In the genomic region with DNA sequence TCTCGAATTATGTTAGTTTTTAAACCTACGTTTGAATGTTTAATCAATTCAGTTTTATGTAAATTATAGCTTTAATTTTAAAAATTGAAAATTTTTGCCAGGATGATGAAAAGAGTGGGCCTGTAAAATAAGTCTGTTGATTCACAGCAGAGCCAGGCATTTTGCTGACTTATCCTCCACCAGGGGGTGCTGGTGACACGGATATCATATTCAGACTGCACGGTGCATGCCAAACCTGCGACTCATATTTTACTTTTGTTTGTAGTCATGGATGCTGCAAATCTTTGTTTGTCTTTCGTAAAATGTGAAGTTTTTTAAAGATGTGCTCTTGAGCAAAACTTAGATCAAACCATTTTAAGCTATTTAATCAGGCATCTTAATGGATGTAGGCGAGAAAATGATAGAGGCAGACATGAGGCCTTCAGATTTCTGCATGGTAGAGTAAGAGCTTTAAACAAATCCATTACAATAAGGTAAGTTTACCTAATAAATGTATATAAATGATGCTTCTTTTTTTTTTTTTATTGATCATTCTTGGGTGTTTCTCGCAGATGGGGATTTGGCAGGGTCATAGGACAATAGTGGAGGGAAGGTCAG, we compare ENCODE assay signal across 8 cellular contexts. TPM values are rescaled to one million over a fixed set of nuclear protein-coding genes. Genes with fewer than 3 reads are reported as not detected.
DNase-seq lines count a peak whose midpoint lies in the region; ATAC-seq and TF ChIP-seq lines count a peak whose summit lies in the region.

No MANE protein-coding gene starts in this region.

- no peaks in the 10 kb centered on the region for H3K9me3 ChIP-seq in H9 (ENCODE audit: control insufficient read depth, low read depth, low read length)
- H3K9me3 ChIP-seq in naive thymus-derived CD4-positive, alpha-beta T cell (ENCODE audit: control insufficient read depth in 2 of 3, low read length in 3 of 3): no peaks in the 10 kb centered on the region
- H3K9me3 ChIP-seq in upper lobe of left lung: no peaks in the 10 kb centered on the region

- WGBS in H9 (ENCODE audit: extremely low coverage, insufficient read length, low lambda C conversion rate): no CpG with 5 or more reads among the region's 8 CpGs
- WGBS in upper lobe of left lung, 2 donors: 37 to 43% methylated on average over 8 of the region's 8 CpGs

- peaks cover 0 to 9% (median 4%) of the 10 kb centered on the region in 3 experiments; a peak in 5 of 7 replicates for H3K36me3 Mint-ChIP-seq in H9 (ENCODE audit: insufficient read depth in 1 of 3, low read depth in 3 of 3)
- no peaks in the 10 kb centered on the region for H3K36me3 Mint-ChIP-seq in naive thymus-derived CD4-positive, alpha-beta T cell

- no peak overlapping the region for H3K27ac ChIP-seq in H9 (ENCODE audit: insufficient read length, low read depth, low read length)
- no peak overlapping the region for H3K27ac ChIP-seq in naive thymus-derived CD4-positive, alpha-beta T cell (ENCODE audit: low read depth, low read length)
- H3K27ac ChIP-seq in upper lobe of left lung: no peak overlapping the region

- H3K56ac ChIP-seq in H9 (ENCODE audit: insufficient read length, low read depth, low read length): no peak overlapping the region

- no peaks in the 10 kb centered on the region for H3K79me2 ChIP-seq in H9 (ENCODE audit: insufficient read depth, low read length)

- CTCF ChIA-PET in naive thymus-derived CD4-positive, alpha-beta T cell (lab: Charles Lee): interaction anchor here (0.6 kb wide), 1 partner anchor 30 kb away, joined by 3 read pairs; no protein-coding TSS in a partner anchor

- no peaks in the 10 kb centered on the region for H3K36me3 ChIP-seq in naive thymus-derived CD4-positive, alpha-beta T cell (ENCODE audit: control insufficient read depth in 2 of 3, insufficient read depth in 3 of 3, low read length in 3 of 3)
- no peaks in the 10 kb centered on the region for H3K36me3 ChIP-seq in upper lobe of left lung

- no peaks in the 10 kb centered on the region for H3K79me1 ChIP-seq in H9 (ENCODE audit: insufficient read depth, low read depth, low read length, poor library complexity, severe bottlenecking)

- H3K9me3 Mint-ChIP-seq in H9: peaks cover 6 to 8% of the 10 kb centered on the region in 2 experiments
- peaks cover 0 to 6% (median 0%) of the 10 kb centered on the region in 11 donors for H3K9me3 Mint-ChIP-seq in naive thymus-derived CD4-positive, alpha-beta T cell

- H3K4ac ChIP-seq in H9 (ENCODE audit: low read depth, low read length): no peak overlapping the region

- TF ChIP-seq POLR2A in erythroblast (IDR thresholded peaks at IDR 0.05; ENCODE audit: low read length) (no peak), upper lobe of left lung (IDR thresholded peaks at IDR 0.05) (no peak)

- no peak overlapping the region for H3K4me3 ChIP-seq in naive thymus-derived CD4-positive, alpha-beta T cell (ENCODE audit: low read length)
- no peak overlapping the region for H3K4me3 ChIP-seq in upper lobe of left lung

- no peak overlapping the region for H4K8ac ChIP-seq in H9 (replicated peaks; ENCODE audit: insufficient read length, low read depth, low read length)

- no peaks in the 10 kb centered on the region for H4K20me1 ChIP-seq in H9 (ENCODE audit: control insufficient read depth, insufficient read depth, insufficient read length)

- peak; percentile 63 for ATAC-seq in naive thymus-derived CD4-positive, alpha-beta T cell
- ATAC-seq in upper lobe of left lung (ENCODE audit: low FRiP score in 2 of 2): peak in 1 of 2 donors; percentile 85

- TF ChIP-seq EP300 in upper lobe of left lung (IDR thresholded peaks at IDR 0.05): no peak

- POLR2A ChIA-PET in naive thymus-derived CD4-positive, alpha-beta T cell (lab: Charles Lee): no interaction called here

- TF ChIP-seq CTCF in H9 (conservative IDR thresholded peaks at IDR 0.05) (peak; percentile 85), upper lobe of left lung (IDR thresholded peaks at IDR 0.05) (peak in 5 of 6 experiments; percentile 44 to 60 (median 51))

- H4K91ac ChIP-seq in H9 (ENCODE audit: insufficient read length, low read depth, low read length): no peak overlapping the region

- no peak overlapping the region for H2BK12ac ChIP-seq in H9 (ENCODE audit: insufficient read length, low read depth, low read length)

- intact Hi-C loops in naive thymus-derived CD4-positive, alpha-beta T cell (cut with micrococcal nuclease): loop anchor here in 1 of 2 donors (5.0 kb wide), 1 partner anchor 330 kb away; no protein-coding TSS in a partner anchor

- no peak overlapping the region for H2AK5ac ChIP-seq in H9 (ENCODE audit: insufficient read length, low read length)

- no peak overlapping the region for H2BK15ac ChIP-seq in H9 (ENCODE audit: low read depth, low read length)

- H2AFZ ChIP-seq in H9 (ENCODE audit: low read length): no peak overlapping the region

- no peak overlapping the region for H2BK120ac ChIP-seq in H9 (ENCODE audit: low read depth, low read length, poor library complexity, severe bottlenecking)

- DNase-seq in A172 (ENCODE audit: low spot score) (peak; percentile 45), ELF-1 (ENCODE audit: low read depth, low spot score) (peak; percentile 32), H9 (peak; percentile 64), LHCN-M2 (ENCODE audit: low read depth) (peak; percentile 78), erythroblast (lab: John Stamatoyannopoulos, UW) (peak; percentile 67 to 83), upper lobe of left lung (peak in 1 of 2 donors; percentile 64)
- peak; percentile 1 for DNase-seq in activated CD4-positive, CD25-positive, alpha-beta regulatory T cell treated with anti-CD3 and anti-CD28 coated beads, Interleukin-2, amount 50 U/mL, for 16 hours (ENCODE audit: low read depth, low spot score)
- peak in 5 of 9 donors; percentile 2 to 47 (median 14) for DNase-seq in naive thymus-derived CD4-positive, alpha-beta T cell

- no peaks in the 10 kb centered on the region for H3K27me3 ChIP-seq in H9 (ENCODE audit: insufficient read depth, low read length)
- H3K27me3 ChIP-seq in naive thymus-derived CD4-positive, alpha-beta T cell (ENCODE audit: control insufficient read depth in 2 of 2, insufficient read depth in 2 of 2, low read length in 2 of 2): peaks cover 0 to 2% of the 10 kb centered on the region in 2 donors
- H3K27me3 ChIP-seq in upper lobe of left lung: no peaks in the 10 kb centered on the region

- no peak overlapping the region for H4K5ac ChIP-seq in H9 (ENCODE audit: insufficient read length, low read depth, low read length)

- H3K27ac Mint-ChIP-seq in H9: no peak overlapping the region
- H3K27ac Mint-ChIP-seq in naive thymus-derived CD4-positive, alpha-beta T cell: peak overlapping the region in 1 of 9 donors; percentile 68

- no peak overlapping the region for H3K9ac ChIP-seq in H9 (ENCODE audit: extremely low read depth, insufficient read length, low read length)

- H3K4me2 ChIP-seq in H9 (ENCODE audit: insufficient read depth, insufficient read length, low read length): no peak overlapping the region

- H3K27me3 Mint-ChIP-seq in H9 (ENCODE audit: low read depth): peaks cover 1% of the 10 kb centered on the region
- peaks cover 5 to 11% (median 6%) of the 10 kb centered on the region in 5 donors for H3K27me3 Mint-ChIP-seq in naive thymus-derived CD4-positive, alpha-beta T cell

- H3K18ac ChIP-seq in H9 (ENCODE audit: insufficient read length, low read depth, low read length): no peak overlapping the region

- H3T11ph ChIP-seq in H9 (ENCODE audit: low read length): no peak overlapping the region

- no peaks in the 10 kb centered on the region for H3K23me2 ChIP-seq in H9 (ENCODE audit: insufficient read length, low read depth, low read length, poor library complexity, severe bottlenecking)

- H3K4me3 Mint-ChIP-seq in H9: no peak overlapping the region
- H3K4me3 Mint-ChIP-seq in naive thymus-derived CD4-positive, alpha-beta T cell: no peak overlapping the region

- H2BK20ac ChIP-seq in H9 (ENCODE audit: low read depth, low read length, poor library complexity, severe bottlenecking): no peak overlapping the region

- H2BK5ac ChIP-seq in H9 (ENCODE audit: insufficient read length, low read length): no peak overlapping the region

- H3K14ac ChIP-seq in H9 (ENCODE audit: insufficient read depth, low read length): no peak overlapping the region

- H3K4me1 ChIP-seq in H9 (ENCODE audit: insufficient read depth, low read length) (no peaks in the 10 kb centered on the region), upper lobe of left lung (no peaks in the 10 kb centered on the region)
- no peaks in the 10 kb centered on the region for H3K4me1 ChIP-seq in naive thymus-derived CD4-positive, alpha-beta T cell (ENCODE audit: control insufficient read depth in 2 of 2, insufficient read depth in 2 of 2, low read length in 2 of 2)

- no peak overlapping the region for H3K23ac ChIP-seq in H9 (ENCODE audit: insufficient read length, low read depth, low read length)

- peaks cover 2% of the 10 kb centered on the region in 2 experiments; a peak in 2 of 4 replicates for H3K4me1 Mint-ChIP-seq in H9
- peaks cover 0 to 2% (median 0%) of the 10 kb centered on the region in 7 donors for H3K4me1 Mint-ChIP-seq in naive thymus-derived CD4-positive, alpha-beta T cell

RNA-seq across cellular contexts. Expression of gene OR8B3, which starts 3.6 kb away (rescaled TPM):
- total RNA-seq in A172 (2014; rRNA removed; shearing (Covaris generic)): not detected in 2 replicates
- total RNA-seq in H9 (2021): not detected in 2 replicates
- not detected in 2 replicates for total RNA-seq in LHCN-M2 (2014; rRNA removed)
- not detected for polyA plus RNA-seq in LHCN-M2 (2012)
- not detected for total RNA-seq in naive thymus-derived CD4-positive, alpha-beta T cell
- polyA plus RNA-seq in naive thymus-derived CD4-positive, alpha-beta T cell: not detected
- not detected for total RNA-seq in upper lobe of left lung

RNA-seq across cellular contexts. Expression of gene OR8B2, which starts 18.1 kb away (rescaled TPM):
- total RNA-seq in A172 (2014; rRNA removed; shearing (Covaris generic)): not detected in 2 replicates
- total RNA-seq in H9 (2021): not detected in 2 replicates
- total RNA-seq in LHCN-M2 (2014; rRNA removed): not detected in 2 replicates
- not detected for polyA plus RNA-seq in LHCN-M2 (2012)
- not detected for total RNA-seq in naive thymus-derived CD4-positive, alpha-beta T cell
- polyA plus RNA-seq in naive thymus-derived CD4-positive, alpha-beta T cell: not detected
- not detected for total RNA-seq in upper lobe of left lung

RNA-seq across cellular contexts. Expression of gene OR8B4, which starts 22.2 kb away (rescaled TPM):
- total RNA-seq in A172 (2014; rRNA removed; shearing (Covaris generic)): not detected in 2 replicates
- not detected in 2 replicates for total RNA-seq in H9 (2021)
- not detected in 2 replicates for total RNA-seq in LHCN-M2 (2014; rRNA removed)
- polyA plus RNA-seq in LHCN-M2 (2012): not detected
- not detected for total RNA-seq in naive thymus-derived CD4-positive, alpha-beta T cell
- not detected for polyA plus RNA-seq in naive thymus-derived CD4-positive, alpha-beta T cell
- total RNA-seq in upper lobe of left lung: not detected

RNA-seq across cellular contexts. Expression of gene OR8B8, which starts 43.1 kb away (rescaled TPM):
- total RNA-seq in A172 (2014; rRNA removed; shearing (Covaris generic)): not detected in 2 replicates
- total RNA-seq in H9 (2021) (not detected in 2 replicates), LHCN-M2 (2014; rRNA removed) (not detected in 2 replicates), upper lobe of left lung (not detected)
- polyA plus RNA-seq in LHCN-M2 (2012): not detected
- not detected for total RNA-seq in naive thymus-derived CD4-positive, alpha-beta T cell
- polyA plus RNA-seq in naive thymus-derived CD4-positive, alpha-beta T cell: not detected
